25 cellular contexts compared by ENCODE assay signal in genomic region chr12:96687719-96688118, GRCh38.
"Had no signal": no experiment of that assay in that cellular context is flagged by ENCODE, and none has a peak within 500 bp of the region (broad histone marks: within the 10 kb centered on the region; RNA-seq: fewer than 3 reads in every experiment).

No MANE protein-coding gene starts in this region.

- H3K4me3 ChIP-seq: ascending aorta, esophagus muscularis mucosa, hepatocyte, psoas muscle, right atrium auricular region, suprapubic skin, tibial artery, upper lobe of right lung had no signal

- ATAC-seq: left cardiac atrium; naive thymus-derived CD8-positive, alpha-beta T cell; psoas muscle; upper lobe of right lung had no signal

- DNase-seq: activated CD4-positive, alpha-beta memory T cell treated with anti-CD3 and anti-CD28 coated beads for 36 hours; activated CD4-positive, alpha-beta T cell treated with anti-CD3 and anti-CD28 coated beads for 4 hours; activated CD8-positive, alpha-beta memory T cell treated with anti-CD3 and anti-CD28 coated beads, Interleukin-2, amount 50 U/mL, for 48 hours; activated gamma-delta T cell; activated naive CD4-positive, alpha-beta T cell treated with anti-CD3 and anti-CD28 coated beads, Interleukin-2, amount 10 ng/mL, durations not matched to agents 7 days and 5 days; activated naive CD8-positive, alpha-beta T cell treated with anti-CD3 and anti-CD28 coated beads, Interleukin-2, amount 10 ng/mL, durations not matched to agents 7 days and 5 days; activated T-cell treated with anti-CD3 and anti-CD28 coated beads, Interleukin-2, amount 50 U/mL, for 24 hours; brain microvascular endothelial cell; caudate nucleus; cortex of kidney; endodermal cell; left cardiac atrium; mesenchymal stem cell; naive thymus-derived CD8-positive, alpha-beta T cell; nucleus accumbens; psoas muscle; stimulated activated naive CD4-positive, alpha-beta T cell; T-helper 1 cell; tibial artery; upper lobe of right lung had no signal
